1 cellular context compared by ENCODE assay signal in the genomic region with DNA sequence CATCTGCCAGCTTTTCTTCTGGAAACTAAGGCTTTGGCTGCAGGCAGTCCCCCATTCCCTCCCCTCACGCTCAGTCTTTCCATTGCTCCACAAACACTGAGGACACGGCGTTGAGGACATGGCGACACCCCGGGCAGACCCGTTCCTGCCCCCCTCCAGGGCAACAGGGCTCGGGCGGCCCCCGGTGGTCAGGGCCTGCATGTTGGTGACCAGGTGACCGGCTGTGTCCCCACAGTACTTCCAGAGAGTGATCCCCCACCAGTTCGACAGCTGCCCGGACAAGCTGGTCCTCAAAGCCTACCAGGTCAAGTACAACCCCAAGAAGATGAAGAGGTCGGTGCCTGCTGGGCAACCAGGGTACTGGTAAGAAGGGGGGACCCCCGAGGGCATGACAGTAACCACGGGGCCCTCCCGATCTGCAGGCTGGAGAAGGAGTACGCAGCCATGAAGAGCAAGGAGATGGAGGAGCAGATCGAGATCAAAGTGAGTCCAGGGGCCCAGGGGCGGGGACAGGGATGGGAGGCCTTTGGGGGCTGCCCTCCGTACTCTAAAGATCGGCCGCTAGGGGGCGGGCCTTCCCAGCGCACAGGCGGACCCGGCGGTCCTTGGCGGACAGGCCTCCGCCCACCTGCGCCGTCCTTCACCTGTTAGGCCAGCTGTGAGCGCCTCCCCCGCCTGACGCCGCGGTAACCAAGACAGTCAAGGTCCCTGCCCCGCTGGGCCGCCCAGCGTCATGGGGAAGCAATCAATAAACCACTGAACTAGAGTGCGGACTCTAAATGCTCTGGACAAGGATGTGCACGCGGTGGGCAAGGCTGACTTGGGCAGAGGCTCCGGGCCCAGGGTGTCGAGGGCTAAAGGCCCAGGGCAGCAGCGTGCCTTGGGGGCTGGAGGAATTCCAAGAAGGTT.
TF ChIP-seq lines count a peak whose summit lies in the region.

No MANE protein-coding gene starts in this region.

TF ChIP-seq in HEK293, 187 proteins besides CTCF, POLR2A, EP300 and RAD21 (continued from another document and continues in another):
- TF ChIP-seq, protein P1, sequence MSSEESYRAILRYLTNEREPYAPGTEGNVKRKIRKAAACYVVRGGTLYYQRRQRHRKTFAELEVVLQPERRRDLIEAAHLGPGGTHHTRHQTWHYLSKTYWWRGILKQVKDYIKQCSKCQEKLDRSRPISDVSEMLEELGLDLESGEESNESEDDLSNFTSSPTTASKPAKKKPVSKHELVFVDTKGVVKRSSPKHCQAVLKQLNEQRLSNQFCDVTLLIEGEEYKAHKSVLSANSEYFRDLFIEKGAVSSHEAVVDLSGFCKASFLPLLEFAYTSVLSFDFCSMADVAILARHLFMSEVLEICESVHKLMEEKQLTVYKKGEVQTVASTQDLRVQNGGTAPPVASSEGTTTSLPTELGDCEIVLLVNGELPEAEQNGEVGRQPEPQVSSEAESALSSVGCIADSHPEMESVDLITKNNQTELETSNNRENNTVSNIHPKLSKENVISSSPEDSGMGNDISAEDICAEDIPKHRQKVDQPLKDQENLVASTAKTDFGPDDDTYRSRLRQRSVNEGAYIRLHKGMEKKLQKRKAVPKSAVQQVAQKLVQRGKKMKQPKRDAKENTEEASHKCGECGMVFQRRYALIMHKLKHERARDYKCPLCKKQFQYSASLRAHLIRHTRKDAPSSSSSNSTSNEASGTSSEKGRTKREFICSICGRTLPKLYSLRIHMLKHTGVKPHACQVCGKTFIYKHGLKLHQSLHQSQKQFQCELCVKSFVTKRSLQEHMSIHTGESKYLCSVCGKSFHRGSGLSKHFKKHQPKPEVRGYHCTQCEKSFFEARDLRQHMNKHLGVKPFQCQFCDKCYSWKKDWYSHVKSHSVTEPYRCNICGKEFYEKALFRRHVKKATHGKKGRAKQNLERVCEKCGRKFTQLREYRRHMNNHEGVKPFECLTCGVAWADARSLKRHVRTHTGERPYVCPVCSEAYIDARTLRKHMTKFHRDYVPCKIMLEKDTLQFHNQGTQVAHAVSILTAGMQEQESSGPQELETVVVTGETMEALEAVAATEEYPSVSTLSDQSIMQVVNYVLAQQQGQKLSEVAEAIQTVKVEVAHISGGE (tag by site-specific recombination; conservative IDR thresholded peaks at IDR 0.05; ENCODE audit: low read depth) = 0 out of 2 replicates have a peak, but pooled peaks have one; percentile 17
- TF ChIP-seq ZNF530 (tag by site-specific recombination; IDR thresholded peaks at IDR 0.05; ENCODE audit: low read depth) (no peak), SALL2 (tag by site-specific recombination; IDR thresholded peaks at IDR 0.05; ENCODE audit: borderline replicate concordance) (no peak), ZNF561 (tag by site-specific recombination; IDR thresholded peaks at IDR 0.05; ENCODE audit: borderline replicate concordance) (no peak), ZSCAN30 (tag by site-specific recombination; IDR thresholded peaks at IDR 0.05) (0 out of 2 replicates have a peak, but pooled peaks have one; percentile 46), ZSCAN16 (tag by site-specific recombination; IDR thresholded peaks at IDR 0.05) (no peak), ZNF777 (tag by site-specific recombination; IDR thresholded peaks at IDR 0.05; ENCODE audit: borderline replicate concordance) (no peak), ZIC2 (tag by site-specific recombination; IDR thresholded peaks at IDR 0.05) (peak; percentile 90), ZNF501 (tag by site-specific recombination; IDR thresholded peaks at IDR 0.05) (no peak), ZNF677 (tag by site-specific recombination; IDR thresholded peaks at IDR 0.05) (no peak), SCRT1 (tag by site-specific recombination; IDR thresholded peaks at IDR 0.05; ENCODE audit: borderline replicate concordance) (peak; percentile 94), REPIN1 (tag by site-specific recombination; IDR thresholded peaks at IDR 0.05; ENCODE audit: low read depth) (no peak), ZSCAN23 (tag by site-specific recombination; IDR thresholded peaks at IDR 0.05) (no peak), ZNF544 (tag by site-specific recombination; IDR thresholded peaks at IDR 0.05) (no peak), MYNN (tag by site-specific recombination; IDR thresholded peaks at IDR 0.05; ENCODE audit: borderline replicate concordance) (no peak), TRIM28 (IDR thresholded peaks at IDR 0.05; ENCODE audit: borderline replicate concordance, low read length) (no peak), ZNF292 (tag by site-specific recombination; IDR thresholded peaks at IDR 0.05; ENCODE audit: borderline replicate concordance, low read depth) (no peak), SCRT2 (tag by site-specific recombination; IDR thresholded peaks at IDR 0.05) (peak; percentile 98), ZNF184 (tag by site-specific recombination; IDR thresholded peaks at IDR 0.05) (no peak), ZNF785 (tag by site-specific recombination; IDR thresholded peaks at IDR 0.05) (no peak), ZNF768 (tag by site-specific recombination; IDR thresholded peaks at IDR 0.05) (no peak), ZNF658 (tag by site-specific recombination; IDR thresholded peaks at IDR 0.05) (no peak), ZFHX2 (tag by site-specific recombination; conservative IDR thresholded peaks at IDR 0.05) (peak; percentile 94), KLF10 (tag by site-specific recombination; IDR thresholded peaks at IDR 0.05) (peak; percentile 56; the same call in 1 of the 2 replicates), ZNF341 (tag by site-specific recombination; IDR thresholded peaks at IDR 0.05; ENCODE audit: low read depth) (no peak)
- TF ChIP-seq, protein P2, sequence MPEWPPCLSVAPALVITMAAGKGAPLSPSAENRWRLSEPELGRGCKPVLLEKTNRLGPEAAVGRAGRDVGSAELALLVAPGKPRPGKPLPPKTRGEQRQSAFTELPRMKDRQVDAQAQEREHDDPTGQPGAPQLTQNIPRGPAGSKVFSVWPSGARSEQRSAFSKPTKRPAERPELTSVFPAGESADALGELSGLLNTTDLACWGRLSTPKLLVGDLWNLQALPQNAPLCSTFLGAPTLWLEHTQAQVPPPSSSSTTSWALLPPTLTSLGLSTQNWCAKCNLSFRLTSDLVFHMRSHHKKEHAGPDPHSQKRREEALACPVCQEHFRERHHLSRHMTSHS (tag by site-specific recombination; IDR thresholded peaks at IDR 0.05) = no peak
- TF ChIP-seq, protein P3, sequence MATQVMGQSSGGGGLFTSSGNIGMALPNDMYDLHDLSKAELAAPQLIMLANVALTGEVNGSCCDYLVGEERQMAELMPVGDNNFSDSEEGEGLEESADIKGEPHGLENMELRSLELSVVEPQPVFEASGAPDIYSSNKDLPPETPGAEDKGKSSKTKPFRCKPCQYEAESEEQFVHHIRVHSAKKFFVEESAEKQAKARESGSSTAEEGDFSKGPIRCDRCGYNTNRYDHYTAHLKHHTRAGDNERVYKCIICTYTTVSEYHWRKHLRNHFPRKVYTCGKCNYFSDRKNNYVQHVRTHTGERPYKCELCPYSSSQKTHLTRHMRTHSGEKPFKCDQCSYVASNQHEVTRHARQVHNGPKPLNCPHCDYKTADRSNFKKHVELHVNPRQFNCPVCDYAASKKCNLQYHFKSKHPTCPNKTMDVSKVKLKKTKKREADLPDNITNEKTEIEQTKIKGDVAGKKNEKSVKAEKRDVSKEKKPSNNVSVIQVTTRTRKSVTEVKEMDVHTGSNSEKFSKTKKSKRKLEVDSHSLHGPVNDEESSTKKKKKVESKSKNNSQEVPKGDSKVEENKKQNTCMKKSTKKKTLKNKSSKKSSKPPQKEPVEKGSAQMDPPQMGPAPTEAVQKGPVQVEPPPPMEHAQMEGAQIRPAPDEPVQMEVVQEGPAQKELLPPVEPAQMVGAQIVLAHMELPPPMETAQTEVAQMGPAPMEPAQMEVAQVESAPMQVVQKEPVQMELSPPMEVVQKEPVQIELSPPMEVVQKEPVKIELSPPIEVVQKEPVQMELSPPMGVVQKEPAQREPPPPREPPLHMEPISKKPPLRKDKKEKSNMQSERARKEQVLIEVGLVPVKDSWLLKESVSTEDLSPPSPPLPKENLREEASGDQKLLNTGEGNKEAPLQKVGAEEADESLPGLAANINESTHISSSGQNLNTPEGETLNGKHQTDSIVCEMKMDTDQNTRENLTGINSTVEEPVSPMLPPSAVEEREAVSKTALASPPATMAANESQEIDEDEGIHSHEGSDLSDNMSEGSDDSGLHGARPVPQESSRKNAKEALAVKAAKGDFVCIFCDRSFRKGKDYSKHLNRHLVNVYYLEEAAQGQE (tag by site-specific recombination; IDR thresholded peaks at IDR 0.05) = no peak
- TF ChIP-seq, protein P4, sequence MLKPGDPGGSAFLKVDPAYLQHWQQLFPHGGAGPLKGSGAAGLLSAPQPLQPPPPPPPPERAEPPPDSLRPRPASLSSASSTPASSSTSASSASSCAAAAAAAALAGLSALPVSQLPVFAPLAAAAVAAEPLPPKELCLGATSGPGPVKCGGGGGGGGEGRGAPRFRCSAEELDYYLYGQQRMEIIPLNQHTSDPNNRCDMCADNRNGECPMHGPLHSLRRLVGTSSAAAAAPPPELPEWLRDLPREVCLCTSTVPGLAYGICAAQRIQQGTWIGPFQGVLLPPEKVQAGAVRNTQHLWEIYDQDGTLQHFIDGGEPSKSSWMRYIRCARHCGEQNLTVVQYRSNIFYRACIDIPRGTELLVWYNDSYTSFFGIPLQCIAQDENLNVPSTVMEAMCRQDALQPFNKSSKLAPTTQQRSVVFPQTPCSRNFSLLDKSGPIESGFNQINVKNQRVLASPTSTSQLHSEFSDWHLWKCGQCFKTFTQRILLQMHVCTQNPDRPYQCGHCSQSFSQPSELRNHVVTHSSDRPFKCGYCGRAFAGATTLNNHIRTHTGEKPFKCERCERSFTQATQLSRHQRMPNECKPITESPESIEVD (tag by site-specific recombination; IDR thresholded peaks at IDR 0.05) = no peak
- TF ChIP-seq, protein P5, sequence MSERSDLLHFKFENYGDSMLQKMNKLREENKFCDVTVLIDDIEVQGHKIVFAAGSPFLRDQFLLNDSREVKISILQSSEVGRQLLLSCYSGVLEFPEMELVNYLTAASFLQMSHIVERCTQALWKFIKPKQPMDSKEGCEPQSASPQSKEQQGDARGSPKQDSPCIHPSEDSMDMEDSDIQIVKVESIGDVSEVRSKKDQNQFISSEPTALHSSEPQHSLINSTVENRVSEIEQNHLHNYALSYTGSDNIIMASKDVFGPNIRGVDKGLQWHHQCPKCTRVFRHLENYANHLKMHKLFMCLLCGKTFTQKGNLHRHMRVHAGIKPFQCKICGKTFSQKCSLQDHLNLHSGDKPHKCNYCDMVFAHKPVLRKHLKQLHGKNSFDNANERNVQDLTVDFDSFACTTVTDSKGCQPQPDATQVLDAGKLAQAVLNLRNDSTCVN (tag by site-specific recombination; optimal IDR thresholded peaks at IDR 0.05) = no peak
- TF ChIP-seq, protein P6, sequence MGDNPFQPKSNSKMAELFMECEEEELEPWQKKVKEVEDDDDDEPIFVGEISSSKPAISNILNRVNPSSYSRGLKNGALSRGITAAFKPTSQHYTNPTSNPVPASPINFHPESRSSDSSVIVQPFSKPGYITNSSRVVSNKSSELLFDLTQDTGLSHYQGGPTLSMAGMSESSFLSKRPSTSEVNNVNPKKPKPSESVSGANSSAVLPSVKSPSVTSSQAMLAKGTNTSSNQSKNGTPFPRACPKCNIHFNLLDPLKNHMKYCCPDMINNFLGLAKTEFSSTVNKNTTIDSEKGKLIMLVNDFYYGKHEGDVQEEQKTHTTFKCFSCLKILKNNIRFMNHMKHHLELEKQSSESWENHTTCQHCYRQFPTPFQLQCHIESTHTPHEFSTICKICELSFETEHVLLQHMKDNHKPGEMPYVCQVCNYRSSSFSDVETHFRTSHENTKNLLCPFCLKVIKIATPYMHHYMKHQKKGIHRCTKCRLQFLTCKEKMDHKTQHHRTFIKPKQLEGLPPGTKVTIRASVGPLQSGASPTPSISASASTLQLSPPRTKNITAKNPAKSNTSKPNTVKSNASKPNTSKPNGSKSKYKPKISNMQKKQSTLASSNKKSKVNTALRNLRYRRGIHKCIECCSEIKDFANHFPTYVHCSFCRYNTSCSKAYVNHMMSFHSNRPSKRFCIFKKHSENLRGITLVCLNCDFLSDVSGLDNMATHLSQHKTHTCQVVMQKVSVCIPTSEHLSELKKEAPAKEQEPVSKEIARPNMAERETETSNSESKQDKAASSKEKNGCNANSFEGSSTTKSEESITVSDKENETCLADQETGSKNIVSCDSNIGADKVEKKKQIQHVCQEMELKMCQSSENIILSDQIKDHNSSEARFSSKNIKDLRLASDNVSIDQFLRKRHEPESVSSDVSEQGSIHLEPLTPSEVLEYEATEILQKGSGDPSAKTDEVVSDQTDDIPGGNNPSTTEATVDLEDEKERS (tag by site-specific recombination; IDR thresholded peaks at IDR 0.05) = no peak
- TF ChIP-seq, protein P7, sequence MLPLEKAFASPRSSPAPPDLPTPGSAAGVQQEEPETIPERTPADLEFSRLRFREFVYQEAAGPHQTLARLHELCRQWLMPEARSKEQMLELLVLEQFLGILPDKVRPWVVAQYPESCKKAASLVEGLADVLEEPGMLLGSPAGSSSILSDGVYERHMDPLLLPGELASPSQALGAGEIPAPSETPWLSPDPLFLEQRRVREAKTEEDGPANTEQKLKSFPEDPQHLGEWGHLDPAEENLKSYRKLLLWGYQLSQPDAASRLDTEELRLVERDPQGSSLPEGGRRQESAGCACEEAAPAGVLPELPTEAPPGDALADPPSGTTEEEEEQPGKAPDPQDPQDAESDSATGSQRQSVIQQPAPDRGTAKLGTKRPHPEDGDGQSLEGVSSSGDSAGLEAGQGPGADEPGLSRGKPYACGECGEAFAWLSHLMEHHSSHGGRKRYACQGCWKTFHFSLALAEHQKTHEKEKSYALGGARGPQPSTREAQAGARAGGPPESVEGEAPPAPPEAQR (tag by site-specific recombination; IDR thresholded peaks at IDR 0.05) = no peak
- TF ChIP-seq, protein P8, sequence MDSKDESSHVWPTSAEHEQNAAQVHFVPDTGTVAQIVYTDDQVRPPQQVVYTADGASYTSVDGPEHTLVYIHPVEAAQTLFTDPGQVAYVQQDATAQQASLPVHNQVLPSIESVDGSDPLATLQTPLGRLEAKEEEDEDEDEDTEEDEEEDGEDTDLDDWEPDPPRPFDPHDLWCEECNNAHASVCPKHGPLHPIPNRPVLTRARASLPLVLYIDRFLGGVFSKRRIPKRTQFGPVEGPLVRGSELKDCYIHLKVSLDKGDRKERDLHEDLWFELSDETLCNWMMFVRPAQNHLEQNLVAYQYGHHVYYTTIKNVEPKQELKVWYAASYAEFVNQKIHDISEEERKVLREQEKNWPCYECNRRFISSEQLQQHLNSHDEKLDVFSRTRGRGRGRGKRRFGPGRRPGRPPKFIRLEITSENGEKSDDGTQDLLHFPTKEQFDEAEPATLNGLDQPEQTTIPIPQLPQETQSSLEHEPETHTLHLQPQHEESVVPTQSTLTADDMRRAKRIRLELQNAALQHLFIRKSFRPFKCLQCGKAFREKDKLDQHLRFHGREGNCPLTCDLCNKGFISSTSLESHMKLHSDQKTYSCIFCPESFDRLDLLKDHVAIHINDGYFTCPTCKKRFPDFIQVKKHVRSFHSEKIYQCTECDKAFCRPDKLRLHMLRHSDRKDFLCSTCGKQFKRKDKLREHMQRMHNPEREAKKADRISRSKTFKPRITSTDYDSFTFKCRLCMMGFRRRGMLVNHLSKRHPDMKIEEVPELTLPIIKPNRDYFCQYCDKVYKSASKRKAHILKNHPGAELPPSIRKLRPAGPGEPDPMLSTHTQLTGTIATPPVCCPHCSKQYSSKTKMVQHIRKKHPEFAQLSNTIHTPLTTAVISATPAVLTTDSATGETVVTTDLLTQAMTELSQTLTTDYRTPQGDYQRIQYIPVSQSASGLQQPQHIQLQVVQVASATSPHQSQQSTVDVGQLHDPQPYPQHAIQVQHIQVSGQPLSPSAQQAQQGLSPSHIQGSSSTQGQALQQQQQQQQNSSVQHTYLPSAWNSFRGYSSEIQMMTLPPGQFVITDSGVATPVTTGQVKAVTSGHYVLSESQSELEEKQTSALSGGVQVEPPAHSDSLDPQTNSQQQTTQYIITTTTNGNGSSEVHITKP (tag by site-specific recombination; IDR thresholded peaks at IDR 0.05) = no peak
